18 cellular contexts compared by ENCODE assay signal in genomic region chr7:36295090-36295489, GRCh38.
A peak's percentile ranks its signal among the peaks of the same experiment; 100 is the strongest.
DNase-seq lines count a peak whose midpoint lies in the region; ATAC-seq and TF ChIP-seq lines count a peak whose summit lies in the region.
"Had no signal": no experiment of that assay in that cellular context is flagged by ENCODE, and none has a peak within 500 bp of the region (broad histone marks: within the 10 kb centered on the region; RNA-seq: fewer than 3 reads in every experiment).

No MANE protein-coding gene starts in this region.

- H3K36me3 ChIP-seq in endodermal cell (ENCODE audit: control insufficient read depth, insufficient read depth, low read length), result peaks cover 20% of the 10 kb centered on the region
- H3K36me3 ChIP-seq in osteoblast (ENCODE audit: insufficient read depth, low read length), result no peaks in the 10 kb centered on the region

- H3K9ac ChIP-seq in endodermal cell (ENCODE audit: extremely low read depth, low read length, poor library complexity, severe bottlenecking), result no peak overlapping the region
- H3K9ac ChIP-seq: BLaER1 had no signal

- 83 to 84% methylated on average over 5 of the region's 5 CpGs for WGBS in endodermal cell (ENCODE audit: insufficient coverage in 1 of 2, insufficient read length in 1 of 2), 2 experiments

- H2AFZ ChIP-seq in osteoblast (ENCODE audit: low read length), result no peak overlapping the region

- TF ChIP-seq CTCF in C4-2B (conservative IDR thresholded peaks at IDR 0.05) (no peak), VCaP (conservative IDR thresholded peaks at IDR 0.05) (no peak), endodermal cell (conservative IDR thresholded peaks at IDR 0.05) (no peak), osteoblast (IDR thresholded peaks at IDR 0.05; ENCODE audit: extremely low read depth, low read depth, low read length) (no peak), RWPE1 (conservative IDR thresholded peaks at IDR 0.05; ENCODE audit: low read depth) (no peak)

- H3K27ac ChIP-seq in C4-2B (peak overlapping the region; percentile 68), VCaP (peak overlapping the region; percentile 55), endodermal cell (ENCODE audit: low read depth, low read length) (no peak overlapping the region), osteoblast (ENCODE audit: low read depth, low read length) (no peak overlapping the region), RWPE1 (no peak overlapping the region)
- H3K27ac ChIP-seq: BLaER1 had no signal

- H3K9me3 Mint-ChIP-seq in endodermal cell, result no peaks in the 10 kb centered on the region
- H3K9me3 Mint-ChIP-seq: CD8-positive, alpha-beta T cell; H9 had no signal

- no peaks in the 10 kb centered on the region for H3K79me2 ChIP-seq in osteoblast (ENCODE audit: insufficient read depth, low read length)

- H3K4me1 ChIP-seq in endodermal cell (ENCODE audit: control insufficient read depth, insufficient read depth, low read length) (peaks cover 9% of the 10 kb centered on the region), osteoblast (ENCODE audit: insufficient read depth, low read length) (peaks cover 11% of the 10 kb centered on the region)

- no peaks in the 10 kb centered on the region for H4K20me1 ChIP-seq in osteoblast (ENCODE audit: insufficient read depth, low read length)
- H4K20me1 ChIP-seq: BLaER1 had no signal

- H3K4me1 Mint-ChIP-seq in endodermal cell, result peaks cover 38% of the 10 kb centered on the region

- no peaks in the 10 kb centered on the region for H3K9me3 ChIP-seq in endodermal cell (ENCODE audit: control insufficient read depth, low read length)
- no peaks in the 10 kb centered on the region for H3K9me3 ChIP-seq in osteoblast (ENCODE audit: low read depth, low read length)
- H3K9me3 ChIP-seq: BLaER1 had no signal

- H3K4me3 Mint-ChIP-seq in endodermal cell, result no peak overlapping the region
- H3K4me3 Mint-ChIP-seq: CD8-positive, alpha-beta T cell; H9 had no signal

- CTCF ChIA-PET in RWPE1 (lab: Yijun Ruan, JAX), result interaction anchor here (0.7 kb wide), 1 partner anchor 579 kb away, joined by 4 read pairs; no protein-coding TSS in a partner anchor

- ATAC-seq in GM18861 (IDR thresholded peaks at IDR 0.05; ENCODE audit: unreplicated experiment), result no peak
- ATAC-seq in esophagus mucosa, result no peak
- ATAC-seq: CD8-positive, alpha-beta T cell; GM12878; HepG2 had no signal

- H3K27me3 Mint-ChIP-seq in endodermal cell (ENCODE audit: insufficient read depth), result no peaks in the 10 kb centered on the region

- POLR2A ChIA-PET in RWPE1 (lab: Yijun Ruan, JAX; ENCODE audit: low non-redundant PET), result no interaction called here

- no peak overlapping the region for H3K27ac Mint-ChIP-seq in endodermal cell
- H3K27ac Mint-ChIP-seq: CD8-positive, alpha-beta T cell; H9 had no signal

- H3K4me3 ChIP-seq in endodermal cell (ENCODE audit: low read length), result no peak overlapping the region
- no peak overlapping the region for H3K4me3 ChIP-seq in osteoblast (ENCODE audit: insufficient read depth, low read length)
- H3K4me3 ChIP-seq: BLaER1, GM12878 had no signal

- no peak overlapping the region for H3K4me2 ChIP-seq in osteoblast (ENCODE audit: insufficient read depth, low read length)
- H3K4me2 ChIP-seq: BLaER1 had no signal

- peaks cover 17% of the 10 kb centered on the region for H3K36me3 Mint-ChIP-seq in endodermal cell (ENCODE audit: low read depth)

- DNase-seq in endodermal cell (peak; percentile 1), osteoblast (ENCODE audit: insufficient read length, low spot score, missing footprints) (peak; percentile 47), RWPE1 (ENCODE audit: low spot score) (no peak)
- DNase-seq: 8988T; CD8-positive, alpha-beta T cell; COR-L47; DMS 273 treated with DMSO at 0.1 percent for 48 hours; DMS53; DND-41; EL; H9 had no signal

- no peaks in the 10 kb centered on the region for H3K27me3 ChIP-seq in endodermal cell (ENCODE audit: control insufficient read depth, insufficient read depth, low read length, poor library complexity, severe bottlenecking)
- no peaks in the 10 kb centered on the region for H3K27me3 ChIP-seq in osteoblast (ENCODE audit: insufficient read depth, low read length)
- H3K27me3 ChIP-seq: BLaER1 had no signal

Comparison
In these comparisons a context has a peak if more than half of its experiments do, and no peak if none do; other contexts are left out.
1. H3K27ac ChIP-seq: peak in C4-2B (single experiment) and VCaP (single experiment); none in endodermal cell (single experiment), osteoblast (single experiment) and RWPE1 (single experiment).